Comparison of ENCODE assay signal across 8 cellular contexts in the genomic region with DNA sequence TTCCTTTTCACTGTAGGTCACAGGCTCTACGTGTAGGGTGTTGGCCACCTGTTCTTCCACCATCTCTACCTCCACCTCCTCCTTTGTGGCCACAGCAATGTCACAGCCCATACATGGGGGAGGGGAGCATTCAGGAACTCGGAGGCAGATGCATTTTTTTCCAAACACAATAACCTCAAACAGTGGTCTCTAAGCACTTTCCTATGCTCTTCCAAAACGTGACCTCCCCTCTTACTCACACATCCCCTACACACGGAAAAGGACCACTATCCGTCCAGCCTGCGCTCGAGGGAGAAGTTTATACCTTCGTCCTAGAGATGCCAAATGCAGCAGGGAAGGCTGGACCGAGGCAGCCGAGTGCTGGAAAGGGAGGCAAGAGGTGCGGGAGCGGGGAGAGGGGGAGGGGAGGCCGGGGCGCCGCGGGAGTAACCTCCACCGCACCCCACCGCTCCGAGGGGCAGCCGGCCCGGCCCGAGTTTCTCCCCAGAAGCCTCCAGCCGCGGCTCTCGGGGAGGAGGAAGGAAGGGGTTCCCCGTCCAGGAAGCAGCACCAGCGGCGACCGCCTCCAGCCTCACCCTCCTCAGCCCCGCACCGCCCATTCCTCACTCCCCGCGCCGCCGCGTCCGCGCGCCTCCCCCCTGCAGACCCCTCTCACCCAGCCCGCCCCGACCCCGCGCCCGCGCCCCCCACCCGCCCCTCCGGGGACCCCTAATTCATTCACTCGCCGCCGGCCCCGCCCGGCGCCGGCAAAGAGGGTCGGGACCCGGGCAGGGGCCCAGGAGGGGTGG. TPM values are rescaled to one million over a fixed set of nuclear protein-coding genes. Genes with fewer than 3 reads are reported as not detected.
DNase-seq lines count a peak whose midpoint lies in the region; ATAC-seq and TF ChIP-seq lines count a peak whose summit lies in the region.

No MANE protein-coding gene starts in this region.

- H3K27me3 Mint-ChIP-seq in activated naive CD4-positive, alpha-beta T cell treated with anti-CD3 and anti-CD28 coated beads, Interleukin-2, amount 10 ng/mL, durations not matched to agents 7 days and 5 days, result no peaks in the 10 kb centered on the region
- no peaks in the 10 kb centered on the region for H3K27me3 Mint-ChIP-seq in osteocyte (ENCODE audit: unreplicated experiment)

- intact Hi-C loops in Right ventricle myocardium inferior (cut with DNase I), result loop anchor here (2.0 to 5.0 kb wide), 2 partner anchors 55 to 862 kb away; partner anchors contain the start of genes DNAI7 and ETFRF1

- TF ChIP-seq CTCF in AG04449 (IDR thresholded peaks at IDR 0.05; ENCODE audit: insufficient read depth, low read length, missing control alignments) (no peak), RWPE2 (IDR thresholded peaks at IDR 0.05; ENCODE audit: poor library complexity, severe bottlenecking) (no peak), osteocyte (IDR thresholded peaks at IDR 0.05) (no peak)

- H3K4me1 Mint-ChIP-seq in activated naive CD4-positive, alpha-beta T cell treated with anti-CD3 and anti-CD28 coated beads, Interleukin-2, amount 10 ng/mL, durations not matched to agents 7 days and 5 days, result peaks cover 55% of the 10 kb centered on the region
- peaks cover 26% of the 10 kb centered on the region for H3K4me1 Mint-ChIP-seq in osteocyte (ENCODE audit: unreplicated experiment)

- POLR2A ChIA-PET in AG04449 (lab: Yijun Ruan, JAX), result interaction anchor here (0.6 to 1.5 kb wide), 5 partner anchors 9 to 137 kb away, joined by 3 to 12 read pairs (median 4); no protein-coding TSS in a partner anchor

- peaks cover 26% of the 10 kb centered on the region for H3K36me3 Mint-ChIP-seq in activated naive CD4-positive, alpha-beta T cell treated with anti-CD3 and anti-CD28 coated beads, Interleukin-2, amount 10 ng/mL, durations not matched to agents 7 days and 5 days
- peaks cover 11% of the 10 kb centered on the region for H3K36me3 Mint-ChIP-seq in osteocyte (ENCODE audit: unreplicated experiment)

- ATAC-seq in GM18909 (IDR thresholded peaks at IDR 0.05; ENCODE audit: poor library complexity, unreplicated experiment), result peak; percentile 33
- ATAC-seq in HG03342 (IDR thresholded peaks at IDR 0.05; ENCODE audit: unreplicated experiment), result peak; percentile 30
- ATAC-seq in RWPE2 (ENCODE audit: low read depth), result peak; percentile 44
- peak; percentile 30 for ATAC-seq in Right ventricle myocardium inferior

- H3K27me3 ChIP-seq in RWPE2 (ENCODE audit: insufficient read depth, poor library complexity, severe bottlenecking), result no peaks in the 10 kb centered on the region

- under 1% methylated on average over 53 of the region's 56 CpGs for WGBS in urinary bladder

- H3K27ac ChIP-seq in RWPE2 (ENCODE audit: poor library complexity, severe bottlenecking) (peak overlapping the region; percentile 36), urinary bladder (ENCODE audit: low read depth) (peak overlapping the region; percentile 84)

- no peaks in the 10 kb centered on the region for H3K9me3 ChIP-seq in RWPE2 (ENCODE audit: severe bottlenecking)

- no peaks in the 10 kb centered on the region for H3K9me3 Mint-ChIP-seq in activated naive CD4-positive, alpha-beta T cell treated with anti-CD3 and anti-CD28 coated beads, Interleukin-2, amount 10 ng/mL, durations not matched to agents 7 days and 5 days
- H3K9me3 Mint-ChIP-seq in osteocyte (ENCODE audit: unreplicated experiment), result no peaks in the 10 kb centered on the region

- peak overlapping the region; percentile 89 for H3K4me3 Mint-ChIP-seq in activated naive CD4-positive, alpha-beta T cell treated with anti-CD3 and anti-CD28 coated beads, Interleukin-2, amount 10 ng/mL, durations not matched to agents 7 days and 5 days
- peak overlapping the region; percentile 91 for H3K4me3 Mint-ChIP-seq in osteocyte (ENCODE audit: unreplicated experiment)

- CTCF ChIA-PET in AG04449 (lab: Yijun Ruan, JAX), result interaction anchor here (1.0 to 1.4 kb wide), 3 partner anchors 9 to 135 kb away, joined by 3 to 8 read pairs (median 5); no protein-coding TSS in a partner anchor
- CTCF ChIA-PET in activated naive CD4-positive, alpha-beta T cell treated with anti-CD3 and anti-CD28 coated beads, Interleukin-2, amount 10 ng/mL, durations not matched to agents 7 days and 5 days (lab: Charles Lee), result interaction anchor here (0.7 to 1.0 kb wide), 2 partner anchors 9 to 115 kb away, joined by 3 to 7 read pairs; no protein-coding TSS in a partner anchor

- H3K4me1 ChIP-seq in RWPE2 (ENCODE audit: insufficient read depth, poor library complexity, severe bottlenecking) (no peaks in the 10 kb centered on the region), urinary bladder (ENCODE audit: insufficient read depth) (no peaks in the 10 kb centered on the region)

- H3K4me3 ChIP-seq in AG04449 (ENCODE audit: low read depth, low read length), result peak overlapping the region; percentile 93
- peak overlapping the region; percentile 71 for H3K4me3 ChIP-seq in RWPE2 (ENCODE audit: severe bottlenecking)
- H3K4me3 ChIP-seq in urinary bladder (ENCODE audit: low read depth, low read length), result peak overlapping the region; percentile 99

- peak overlapping the region; percentile 90 for H3K27ac Mint-ChIP-seq in activated naive CD4-positive, alpha-beta T cell treated with anti-CD3 and anti-CD28 coated beads, Interleukin-2, amount 10 ng/mL, durations not matched to agents 7 days and 5 days
- H3K27ac Mint-ChIP-seq in osteocyte (ENCODE audit: unreplicated experiment), result peak overlapping the region; percentile 83

- H3K36me3 ChIP-seq in RWPE2 (ENCODE audit: low read depth) (no peaks in the 10 kb centered on the region; the same call in 1 of the 2 replicates), urinary bladder (ENCODE audit: insufficient read depth) (no peaks in the 10 kb centered on the region)

- DNase-seq in AG04449 (ENCODE audit: low read depth, low spot score) (no peak), RWPE2 (ENCODE audit: low spot score) (no peak), Right ventricle myocardium inferior (ENCODE audit: missing footprints) (peak; percentile 85), osteocyte (ENCODE audit: extremely low spot score, unreplicated experiment) (no peak)
- peak; percentile 76 for DNase-seq in activated naive CD4-positive, alpha-beta T cell treated with anti-CD3 and anti-CD28 coated beads, Interleukin-2, amount 10 ng/mL, durations not matched to agents 7 days and 5 days

RNA-seq across cellular contexts. Expression of gene KRAS, which starts 0.6 kb away (rescaled TPM):
- 12.7 TPM for total RNA-seq in Right ventricle myocardium inferior
- 24.3 and 25.1 TPM in 2 replicates for total RNA-seq in osteocyte
- total RNA-seq in urinary bladder, result 30.9 TPM
- polyA plus RNA-seq in urinary bladder, result 13.9 TPM

RNA-seq across cellular contexts. Expression of gene ETFRF1, which starts 55.1 kb away (rescaled TPM):
- 65.7 TPM for total RNA-seq in Right ventricle myocardium inferior
- 16.3 and 17.9 TPM in 2 replicates for total RNA-seq in osteocyte
- 45.9 TPM for total RNA-seq in urinary bladder
- polyA plus RNA-seq in urinary bladder, result 26.4 TPM

RNA-seq across cellular contexts. Expression of gene DNAI7, which starts 55.2 kb away (rescaled TPM):
- total RNA-seq in Right ventricle myocardium inferior (2.3 TPM), osteocyte (0.30 TPM in 1 of 2 replicates, not detected in the other), urinary bladder (1.9 TPM)
- 0.79 TPM for polyA plus RNA-seq in urinary bladder

Comparison
In these comparisons a context has a peak if more than half of its experiments do, and no peak if none do; other contexts are left out.
1. DNase-seq: peak in activated naive CD4-positive, alpha-beta T cell treated with anti-CD3 and anti-CD28 coated beads, Interleukin-2, amount 10 ng/mL, durations not matched to agents 7 days and 5 days (single experiment) and Right ventricle myocardium inferior (single experiment); none in AG04449 (single experiment), RWPE2 (single experiment) and osteocyte (single experiment).
2. Peak in every context shown above with its lines, with median percentiles within 50 percentile points of each other: H3K4me3 ChIP-seq and ATAC-seq.